Comparison of ENCODE assay signal across 8 cellular contexts in genomic region chr12:27014859-27015729, GRCh38. TPM values are rescaled to one million over a fixed set of nuclear protein-coding genes. Genes with fewer than 3 reads are reported as not detected.
DNase-seq lines count a peak whose midpoint lies in the region; ATAC-seq and TF ChIP-seq lines count a peak whose summit lies in the region.

No MANE protein-coding gene starts in this region.

- peaks cover 0 to 10% (median 0%) of the 10 kb centered on the region in 11 experiments; a peak in 2 of 22 replicates for H3K36me3 ChIP-seq in BLaER1 treated with 17β-estradiol and CSF1 and Interleukin-3, amounts not matched to agents 10 nM and 100 nM
- no peaks in the 10 kb centered on the region for H3K36me3 ChIP-seq in transverse colon

- H3K9me3 ChIP-seq in BLaER1 treated with 17β-estradiol and CSF1 and Interleukin-3, amounts not matched to agents 10 nM and 100 nM (replicated peaks in 1 of 11): no peaks in the 10 kb centered on the region
- no peaks in the 10 kb centered on the region for H3K9me3 ChIP-seq in transverse colon

- TF ChIP-seq EP300 in transverse colon (IDR thresholded peaks at IDR 0.05; ENCODE audit: low read depth): no peak

- DNase-seq in astrocyte of the cerebellum (ENCODE audit: low read depth) (no peak), lower leg skin (ENCODE audit: low spot score in 2 of 2) (no peak), transverse colon (no peak), NOMO-1 treated with DMSO at 0.1 percent for 48 hours (lab: John Stamatoyannopoulos, UW; ENCODE audit: unreplicated experiment) (no peak), GM03348 (ENCODE audit: low spot score) (no peak), middle frontal gyrus (ENCODE audit: extremely low spot score, low spot score) (no peak)

- peak overlapping the region; percentile 81 to 91 (median 86) for H3K27ac ChIP-seq in BLaER1 treated with 17β-estradiol and CSF1 and Interleukin-3, amounts not matched to agents 10 nM and 100 nM
- H3K27ac ChIP-seq in transverse colon: peak overlapping the region; percentile 92 to 96 (median 94)

- TF ChIP-seq POLR2A in lower leg skin (IDR thresholded peaks at IDR 0.05) (no peak), transverse colon (IDR thresholded peaks at IDR 0.05) (no peak)

- H3K4me2 ChIP-seq in BLaER1 treated with 17β-estradiol and CSF1 and Interleukin-3, amounts not matched to agents 10 nM and 100 nM: peak overlapping the region; percentile 71 to 93 (median 83)

- peak overlapping the region; percentile 75 to 85 (median 82) for H3K9ac ChIP-seq in BLaER1 treated with 17β-estradiol and CSF1 and Interleukin-3, amounts not matched to agents 10 nM and 100 nM

- H4K20me1 ChIP-seq in BLaER1 treated with 17β-estradiol and CSF1 and Interleukin-3, amounts not matched to agents 10 nM and 100 nM: peaks cover 0 to 13% (median 0%) of the 10 kb centered on the region in 11 experiments; a peak in 2 of 22 replicates

- ATAC-seq in HG03558 (IDR thresholded peaks at IDR 0.05; ENCODE audit: extremely low read depth, unreplicated experiment): peak; percentile 24

- intact Hi-C loops in lower leg skin (cut with DNase I; ENCODE audit: low total_unique reads): loop anchor here (5.0 kb wide), 1 partner anchor 292 kb away; no protein-coding TSS in a partner anchor
- intact Hi-C loops in transverse colon (cut with DNase I; ENCODE audit: low total_unique reads): loop anchor here (5.0 to 10.0 kb wide), 3 partner anchors 78 to 290 kb away; partner anchors contain the start of genes FGFR1OP2 and INTS13

- peak overlapping the region; percentile 76 to 97 (median 90) for H3K4me3 ChIP-seq in BLaER1 treated with 17β-estradiol and CSF1 and Interleukin-3, amounts not matched to agents 10 nM and 100 nM
- H3K4me3 ChIP-seq in astrocyte of the cerebellum (ENCODE audit: low read depth, low read length) (peak overlapping the region; percentile 69), lower leg skin (ENCODE audit: low read depth, poor library complexity, severe bottlenecking) (peak overlapping the region; percentile 14), transverse colon (peak overlapping the region in 3 of 4 donors; percentile 74 to 93 (median 85))

- no peaks in the 10 kb centered on the region for H3K27me3 ChIP-seq in BLaER1 treated with 17β-estradiol and CSF1 and Interleukin-3, amounts not matched to agents 10 nM and 100 nM
- H3K27me3 ChIP-seq in transverse colon: no peaks in the 10 kb centered on the region

- H3K4me1 ChIP-seq in BLaER1 treated with 17β-estradiol and CSF1 and Interleukin-3, amounts not matched to agents 10 nM and 100 nM: peaks cover 33 to 54% (median 47%) of the 10 kb centered on the region in 10 experiments
- H3K4me1 ChIP-seq in transverse colon: peaks cover 4 to 43% (median 30%) of the 10 kb centered on the region in 4 donors

- TF ChIP-seq CTCF in astrocyte of the cerebellum (IDR thresholded peaks at IDR 0.05; ENCODE audit: low read depth, low read length, missing control alignments) (no peak), lower leg skin (IDR thresholded peaks at IDR 0.05) (no peak), transverse colon (IDR thresholded peaks at IDR 0.05) (no peak)

- in situ Hi-C loops in astrocyte of the cerebellum (cut with HindIII; ENCODE audit: low sequenced_read_pairs): no loop called here
- in situ Hi-C loops in transverse colon (cut with MboI; ENCODE audit: low pct_ligation_motif_present in 1 of 4, low pct_unique_long_range_greater_than_20kb in 1 of 4, low sequenced_read_pairs in 3 of 4): loop anchor here in 2 of 4 donors (25.0 kb wide), 1 partner anchor 178 kb away; the partner anchor contains the start of gene ITPR2 (in 2 of the 2)

- 44 to 47% methylated on average over 12 of the region's 12 CpGs for WGBS in lower leg skin, 2 donors
- 39 to 44% methylated on average over 12 of the region's 12 CpGs for WGBS in transverse colon (ENCODE audit: low coverage in 1 of 2), 2 donors

RNA-seq across cellular contexts. Expression of gene TM7SF3, which starts 0.9 kb away (rescaled TPM):
- total RNA-seq in lower leg skin: 100 to 1,000 TPM in 1 of 4 donors, 10 to 100 TPM in 3; 36.7 to 158 (median 83.9) TPM
- total RNA-seq in transverse colon: 100 to 1,000 TPM in 1 of 4 donors, 10 to 100 TPM in 3; 38.6 to 123 (median 47.5) TPM

RNA-seq across cellular contexts. Expression of gene MED21, which starts 7.3 kb away (rescaled TPM):
- 10 to 100 TPM; 29.3 to 52.7 (median 41.2) TPM for total RNA-seq in lower leg skin
- 10 to 100 TPM in 2 of 4 donors, 1 to 10 TPM in 2; 7.5 to 34.5 (median 20.3) TPM for total RNA-seq in transverse colon

Comparison
In these comparisons a context has a peak if more than half of its experiments do, and no peak if none do; other contexts are left out.
1. H3K4me3 ChIP-seq: peak in every context shown above with its lines; median percentile 90 in BLaER1 treated with 17β-estradiol and CSF1 and Interleukin-3, amounts not matched to agents 10 nM and 100 nM; 85 in transverse colon; 69 in astrocyte of the cerebellum; 14 in lower leg skin.